In the genomic region with DNA sequence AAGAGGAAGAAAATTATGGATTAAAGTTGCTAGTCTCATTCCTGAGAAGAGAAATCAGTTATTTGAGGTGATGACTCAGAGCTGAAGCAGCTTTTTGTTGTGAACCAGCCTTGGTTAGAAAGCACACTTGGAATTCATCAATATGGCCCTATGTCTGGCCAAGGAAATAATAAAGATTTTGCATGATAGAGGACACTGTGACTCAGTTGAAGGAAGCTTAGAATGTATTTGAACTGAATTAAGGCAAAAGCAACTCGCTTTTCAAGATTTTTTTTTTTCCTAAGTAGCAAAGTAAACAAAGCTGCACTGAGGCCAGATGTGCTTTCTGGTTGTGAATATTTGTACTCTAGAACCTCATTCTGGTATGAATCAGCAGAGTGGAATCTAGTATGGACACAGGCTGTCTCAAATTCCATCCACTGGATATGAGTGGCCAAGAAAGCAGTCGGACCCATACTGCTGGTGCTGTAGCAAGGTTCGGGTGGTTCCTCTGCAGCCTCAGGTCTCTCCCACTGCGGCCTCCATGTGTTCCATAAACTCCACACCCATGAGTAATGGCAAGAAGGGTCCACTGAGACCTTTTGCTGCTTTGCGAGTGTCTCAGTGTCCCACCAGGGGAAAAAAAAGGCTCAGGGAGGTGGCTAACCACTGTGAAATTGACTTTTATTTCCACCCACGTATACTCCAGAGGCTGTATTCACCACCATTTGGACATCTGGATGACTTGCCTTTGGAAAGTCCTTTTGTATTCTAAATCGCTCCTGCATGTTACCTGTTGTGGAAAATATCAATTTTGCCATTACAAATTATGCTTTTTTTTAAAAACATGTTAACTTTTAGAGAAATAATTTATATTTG, we compare ENCODE assay signal across 8 cellular contexts. TPM values are rescaled to one million over a fixed set of nuclear protein-coding genes. Genes with fewer than 3 reads are reported as not detected.
DNase-seq lines count a peak whose midpoint lies in the region; ATAC-seq, FAIRE-seq and TF ChIP-seq lines count a peak whose summit lies in the region.

No MANE protein-coding gene starts in this region.

- H3K4me1 ChIP-seq in astrocyte (ENCODE audit: insufficient read depth, low read length) (peaks cover 61% of the 10 kb centered on the region), tibial nerve (peaks cover 3 to 100% (median 78%) of the 10 kb centered on the region in 4 donors), BE2C (no peaks in the 10 kb centered on the region)

- peak; percentile 99 for FAIRE-seq in astrocyte (lab: Jason Lieb, UNC)

- peaks cover 82% of the 10 kb centered on the region for H3K36me3 Mint-ChIP-seq in stimulated activated naive CD8-positive, alpha-beta T cell treated with anti-CD3 and anti-CD28 coated beads, Interleukin-15, Interleukin-2, amounts not matched to agents 100 ng/mL and 50 ng/mL, for 24 hours (ENCODE audit: low read depth)
- peaks cover 22% of the 10 kb centered on the region for H3K36me3 Mint-ChIP-seq in astrocyte (ENCODE audit: low read depth, unreplicated experiment)

- no peaks in the 10 kb centered on the region for H3K9me3 ChIP-seq in astrocyte (ENCODE audit: insufficient read depth, low read depth, low read length)
- no peaks in the 10 kb centered on the region for H3K9me3 ChIP-seq in tibial nerve
- no peaks in the 10 kb centered on the region for H3K9me3 ChIP-seq in BE2C

- H3K27me3 ChIP-seq in astrocyte (ENCODE audit: insufficient read depth, low read length) (no peaks in the 10 kb centered on the region), tibial nerve (no peaks in the 10 kb centered on the region), BE2C (no peaks in the 10 kb centered on the region)

- no peaks in the 10 kb centered on the region for H3K27me3 Mint-ChIP-seq in stimulated activated naive CD8-positive, alpha-beta T cell treated with anti-CD3 and anti-CD28 coated beads, Interleukin-15, Interleukin-2, amounts not matched to agents 100 ng/mL and 50 ng/mL, for 24 hours
- no peaks in the 10 kb centered on the region for H3K27me3 Mint-ChIP-seq in astrocyte (ENCODE audit: low read depth, unreplicated experiment)

- H3K4me3 ChIP-seq in astrocyte (ENCODE audit: insufficient read depth, low read depth, low read length) (peak overlapping the region; percentile 26), tibial nerve (no peak overlapping the region), BE2C (ENCODE audit: low read depth, low read length) (no peak overlapping the region)

- peaks cover 100% of the 10 kb centered on the region for H3K4me1 Mint-ChIP-seq in stimulated activated naive CD8-positive, alpha-beta T cell treated with anti-CD3 and anti-CD28 coated beads, Interleukin-15, Interleukin-2, amounts not matched to agents 100 ng/mL and 50 ng/mL, for 24 hours (ENCODE audit: low read depth)
- peaks cover 60% of the 10 kb centered on the region for H3K4me1 Mint-ChIP-seq in astrocyte (ENCODE audit: low read depth, unreplicated experiment)

- 52 to 54% methylated on average over 7 of the region's 7 CpGs for whole genome bisulfite sequencing in tibial nerve, 2 donors

- H4K20me1 ChIP-seq in astrocyte (ENCODE audit: insufficient read depth, low read length): no peaks in the 10 kb centered on the region

- H3K27ac ChIP-seq in astrocyte (ENCODE audit: low read depth, low read length): peak overlapping the region; percentile 97
- peak overlapping the region; percentile 6 to 87 (median 76) for H3K27ac ChIP-seq in tibial nerve

- H3K9ac ChIP-seq in astrocyte (ENCODE audit: low read length): peak overlapping the region; percentile 79

- peak overlapping the region; percentile 78 for H3K4me3 Mint-ChIP-seq in stimulated activated naive CD8-positive, alpha-beta T cell treated with anti-CD3 and anti-CD28 coated beads, Interleukin-15, Interleukin-2, amounts not matched to agents 100 ng/mL and 50 ng/mL, for 24 hours
- no peak overlapping the region for H3K4me3 Mint-ChIP-seq in astrocyte (ENCODE audit: unreplicated experiment)

- H3K27ac Mint-ChIP-seq in stimulated activated naive CD8-positive, alpha-beta T cell treated with anti-CD3 and anti-CD28 coated beads, Interleukin-15, Interleukin-2, amounts not matched to agents 100 ng/mL and 50 ng/mL, for 24 hours: peak overlapping the region; percentile 94
- H3K27ac Mint-ChIP-seq in astrocyte (ENCODE audit: unreplicated experiment): peak overlapping the region; percentile 80

- no peak for TF ChIP-seq CTCF in astrocyte (IDR thresholded peaks at IDR 0.05; ENCODE audit: insufficient read depth, low read depth, low read length)
- TF ChIP-seq CTCF in tibial nerve (IDR thresholded peaks at IDR 0.05): no peak
- TF ChIP-seq CTCF in BE2C (IDR thresholded peaks at IDR 0.05; ENCODE audit: low read depth, low read length): no peak

- TF ChIP-seq EP300 in tibial nerve (IDR thresholded peaks at IDR 0.05): no peak

- ATAC-seq in stimulated activated naive CD8-positive, alpha-beta T cell treated with anti-CD3 and anti-CD28 coated beads, Interleukin-15, Interleukin-2, amounts not matched to agents 100 U/mL and 50 U/mL, for 24 hours: no peak
- no peak for ATAC-seq in HG03039 (IDR thresholded peaks at IDR 0.05; ENCODE audit: unreplicated experiment)

- TF ChIP-seq POLR2A in tibial nerve (IDR thresholded peaks at IDR 0.05): no peak

- DNase-seq in stimulated activated naive CD8-positive, alpha-beta T cell treated with anti-CD3 and anti-CD28 coated beads, Interleukin-15, Interleukin-2, amounts not matched to agents 100 U/mL and 50 U/mL, for 24 hours: no peak
- DNase-seq in astrocyte (ENCODE audit: low read depth) (peak; percentile 98), kidney tubule cell (ENCODE audit: low spot score) (peak; percentile 92), tibial nerve (ENCODE audit: low spot score in 2 of 2) (no peak), midbrain (lab: John Stamatoyannopoulos, UW) (no peak), BE2C (no peak)

- H3K9me3 Mint-ChIP-seq in stimulated activated naive CD8-positive, alpha-beta T cell treated with anti-CD3 and anti-CD28 coated beads, Interleukin-15, Interleukin-2, amounts not matched to agents 100 ng/mL and 50 ng/mL, for 24 hours: no peaks in the 10 kb centered on the region
- H3K9me3 Mint-ChIP-seq in astrocyte (ENCODE audit: unreplicated experiment): no peaks in the 10 kb centered on the region

- H3K79me2 ChIP-seq in astrocyte (ENCODE audit: insufficient read depth, low read length): peaks cover 41% of the 10 kb centered on the region

- H3K36me3 ChIP-seq in astrocyte (ENCODE audit: insufficient read depth, low read length) (peaks cover 41% of the 10 kb centered on the region), tibial nerve (peaks cover 0 to 48% (median 4%) of the 10 kb centered on the region in 3 donors), BE2C (no peaks in the 10 kb centered on the region)

- peak overlapping the region; percentile 84 for H3K4me2 ChIP-seq in astrocyte (ENCODE audit: low read length)

- no peak overlapping the region for H2AFZ ChIP-seq in astrocyte (ENCODE audit: low read depth, low read length)

RNA-seq across cellular contexts. Expression of gene TGFBR2, which starts 53.1 kb away (rescaled TPM):
- total RNA-seq in astrocyte: 39.9 and 44.1 TPM in 2 replicates
- 100 to 1,000 TPM; 338 to 406 (median 350) TPM for total RNA-seq in tibial nerve
- polyA plus RNA-seq in BE2C (2012; ENCODE audit: insufficient read depth, insufficient read length, low read depth): 2.3 TPM

Comparison
In these comparisons a context has a peak if more than half of its experiments do, and no peak if none do; other contexts are left out.
1. DNase-seq: peak in astrocyte (single experiment) and kidney tubule cell (single experiment); none in stimulated activated naive CD8-positive, alpha-beta T cell treated with anti-CD3 and anti-CD28 coated beads, Interleukin-15, Interleukin-2, amounts not matched to agents 100 U/mL and 50 U/mL, for 24 hours (single experiment), tibial nerve (0 of 2), midbrain (single experiment) and BE2C (single experiment).